Comparison of ENCODE assay signal across 8 cellular contexts in the genomic region with DNA sequence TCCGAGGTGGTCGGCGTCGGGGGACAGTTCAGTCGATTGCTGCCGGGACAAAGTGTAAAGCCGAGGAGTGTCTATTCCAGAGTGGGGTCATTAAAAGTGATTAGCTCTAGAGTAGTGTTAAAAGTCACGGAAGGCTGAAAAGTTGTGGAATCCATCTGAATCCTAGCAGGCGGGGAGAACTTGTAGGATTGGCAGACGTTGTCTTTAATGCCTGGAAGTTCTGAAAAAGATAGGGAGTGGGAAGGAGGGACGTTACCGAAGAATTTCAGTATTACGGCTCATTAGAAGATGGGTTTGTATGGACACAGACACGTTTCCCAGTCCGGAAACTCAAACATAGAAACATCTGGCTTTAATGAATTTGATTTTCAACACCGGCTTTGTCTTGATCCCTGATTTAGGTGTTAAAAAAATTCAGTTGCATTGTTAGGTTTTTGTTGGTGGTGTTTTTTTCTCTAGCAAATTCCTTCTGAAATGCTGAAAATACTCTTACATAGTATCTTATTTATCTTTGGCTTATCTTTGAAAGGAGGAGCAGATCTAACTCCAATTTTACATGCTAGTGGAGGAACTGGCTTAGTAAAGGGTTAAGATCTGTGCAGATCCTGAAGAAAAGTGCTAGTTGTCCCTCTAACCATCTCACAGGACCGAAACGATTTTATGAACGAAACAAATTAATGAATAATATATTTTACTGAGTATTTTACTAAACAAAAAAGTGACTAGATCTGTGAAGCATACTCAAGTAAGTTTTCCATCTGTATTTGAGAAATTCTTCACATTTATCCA. TPM values are rescaled to one million over a fixed set of nuclear protein-coding genes. Genes with fewer than 3 reads are reported as not detected.
A peak's percentile ranks its signal among the peaks of the same experiment; 100 is the strongest.
DNase-seq lines count a peak whose midpoint lies in the region; ATAC-seq, FAIRE-seq and TF ChIP-seq lines count a peak whose summit lies in the region.

No MANE protein-coding gene starts in this region.

- H3K4me3 ChIP-seq in cardiac fibroblast (replicated peaks in 1 of 2; ENCODE audit: low read depth in 2 of 2, low read length in 2 of 2), result peak overlapping the region; percentile 90 to 98
- H3K4me3 ChIP-seq in left lung, result peak overlapping the region; percentile 71 to 76

- peaks cover 6 to 54% of the 10 kb centered on the region in 2 donors for H3K4me1 ChIP-seq in left lung

- TF ChIP-seq CTCF in cardiac fibroblast (IDR thresholded peaks at IDR 0.05; ENCODE audit: low read depth, low read length) (no peak), left lung (IDR thresholded peaks at IDR 0.05) (no peak)

- peak; percentile 24 for ATAC-seq in left lung

- no peak for FAIRE-seq in urothelium cell line (lab: Jason Lieb, UNC)

- H3K27me3 ChIP-seq in left lung, result no peaks in the 10 kb centered on the region

- intact Hi-C loops in left lung (cut with DNase I), result loop anchor here in 1 of 2 donors (10.0 kb wide), 1 partner anchor 214 kb away; no protein-coding TSS in a partner anchor

- H3K27ac ChIP-seq in left lung, result peak overlapping the region; percentile 97
- peak overlapping the region; percentile 95 for H3K27ac ChIP-seq in temporal lobe (ENCODE audit: low read depth, low read length)

- peaks cover 0 to 8% of the 10 kb centered on the region in 2 donors for H3K36me3 ChIP-seq in left lung

- no peaks in the 10 kb centered on the region for H3K9me3 ChIP-seq in left lung

- DNase-seq in DMS153 treated with DMSO at 0.1 percent for 48 hours (lab: John Stamatoyannopoulos, UW; ENCODE audit: unreplicated experiment) (peak; percentile 42), DMS153 (lab: John Stamatoyannopoulos, UW) (no peak), NAMALWA (ENCODE audit: low spot score) (peak; percentile 53), cardiac fibroblast (ENCODE audit: low read depth in 2 of 2) (peak; percentile 36 to 48), left lung (no peak), urothelium cell line (ENCODE audit: low spot score) (no peak), HuH-7.5 (ENCODE audit: low spot score) (no peak)

RNA-seq across cellular contexts. Expression of gene MKLN1, which starts 0.9 kb away (rescaled TPM):
- total RNA-seq in left lung (10 to 100 TPM; 43.9 to 49.0 TPM), temporal lobe (39.8 TPM)

Comparison
In these comparisons a context has a peak if more than half of its experiments do, and no peak if none do; other contexts are left out.
1. DNase-seq: peak in DMS153 treated with DMSO at 0.1 percent for 48 hours (single experiment), NAMALWA (single experiment) and cardiac fibroblast (2 of 2); none in DMS153 (single experiment), left lung (0 of 2), urothelium cell line (single experiment) and HuH-7.5 (single experiment).